1 cellular context compared by ENCODE assay signal in the genomic region with DNA sequence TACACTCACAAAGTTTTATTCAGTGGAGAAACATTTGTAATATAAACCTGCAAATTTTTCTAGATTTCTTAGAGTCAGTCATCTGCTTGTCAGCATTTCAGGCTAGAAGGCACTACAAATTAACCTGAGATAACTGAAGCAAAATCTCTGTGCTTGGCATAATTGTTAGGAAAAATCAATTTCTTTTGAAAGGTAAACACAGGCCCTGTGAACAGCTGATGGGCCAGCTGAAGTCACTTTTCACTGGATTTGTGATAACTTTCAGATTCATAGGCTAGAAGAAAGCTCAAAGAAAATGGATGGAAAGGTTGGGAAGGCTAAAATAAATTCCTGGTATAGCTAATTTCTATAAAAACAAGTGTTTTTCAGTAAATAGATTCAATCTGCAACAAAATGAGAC.
TF ChIP-seq lines count a peak whose summit lies in the region.

No MANE protein-coding gene starts in this region.

TF ChIP-seq in HepG2, 621 proteins besides CTCF, POLR2A, EP300 and RAD21 (continued from another document):
- TF ChIP-seq, protein P1, sequence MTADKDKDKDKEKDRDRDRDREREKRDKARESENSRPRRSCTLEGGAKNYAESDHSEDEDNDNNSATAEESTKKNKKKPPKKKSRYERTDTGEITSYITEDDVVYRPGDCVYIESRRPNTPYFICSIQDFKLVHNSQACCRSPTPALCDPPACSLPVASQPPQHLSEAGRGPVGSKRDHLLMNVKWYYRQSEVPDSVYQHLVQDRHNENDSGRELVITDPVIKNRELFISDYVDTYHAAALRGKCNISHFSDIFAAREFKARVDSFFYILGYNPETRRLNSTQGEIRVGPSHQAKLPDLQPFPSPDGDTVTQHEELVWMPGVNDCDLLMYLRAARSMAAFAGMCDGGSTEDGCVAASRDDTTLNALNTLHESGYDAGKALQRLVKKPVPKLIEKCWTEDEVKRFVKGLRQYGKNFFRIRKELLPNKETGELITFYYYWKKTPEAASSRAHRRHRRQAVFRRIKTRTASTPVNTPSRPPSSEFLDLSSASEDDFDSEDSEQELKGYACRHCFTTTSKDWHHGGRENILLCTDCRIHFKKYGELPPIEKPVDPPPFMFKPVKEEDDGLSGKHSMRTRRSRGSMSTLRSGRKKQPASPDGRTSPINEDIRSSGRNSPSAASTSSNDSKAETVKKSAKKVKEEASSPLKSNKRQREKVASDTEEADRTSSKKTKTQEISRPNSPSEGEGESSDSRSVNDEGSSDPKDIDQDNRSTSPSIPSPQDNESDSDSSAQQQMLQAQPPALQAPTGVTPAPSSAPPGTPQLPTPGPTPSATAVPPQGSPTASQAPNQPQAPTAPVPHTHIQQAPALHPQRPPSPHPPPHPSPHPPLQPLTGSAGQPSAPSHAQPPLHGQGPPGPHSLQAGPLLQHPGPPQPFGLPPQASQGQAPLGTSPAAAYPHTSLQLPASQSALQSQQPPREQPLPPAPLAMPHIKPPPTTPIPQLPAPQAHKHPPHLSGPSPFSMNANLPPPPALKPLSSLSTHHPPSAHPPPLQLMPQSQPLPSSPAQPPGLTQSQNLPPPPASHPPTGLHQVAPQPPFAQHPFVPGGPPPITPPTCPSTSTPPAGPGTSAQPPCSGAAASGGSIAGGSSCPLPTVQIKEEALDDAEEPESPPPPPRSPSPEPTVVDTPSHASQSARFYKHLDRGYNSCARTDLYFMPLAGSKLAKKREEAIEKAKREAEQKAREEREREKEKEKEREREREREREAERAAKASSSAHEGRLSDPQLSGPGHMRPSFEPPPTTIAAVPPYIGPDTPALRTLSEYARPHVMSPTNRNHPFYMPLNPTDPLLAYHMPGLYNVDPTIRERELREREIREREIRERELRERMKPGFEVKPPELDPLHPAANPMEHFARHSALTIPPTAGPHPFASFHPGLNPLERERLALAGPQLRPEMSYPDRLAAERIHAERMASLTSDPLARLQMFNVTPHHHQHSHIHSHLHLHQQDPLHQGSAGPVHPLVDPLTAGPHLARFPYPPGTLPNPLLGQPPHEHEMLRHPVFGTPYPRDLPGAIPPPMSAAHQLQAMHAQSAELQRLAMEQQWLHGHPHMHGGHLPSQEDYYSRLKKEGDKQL (CRISPR knock-in tag; IDR thresholded peaks at IDR 0.05; ENCODE audit: low read depth): no peak
- TF ChIP-seq AGO2 (optimal IDR thresholded peaks at IDR 0.05; ENCODE audit: low read depth, low read length) (no peak), EHMT2 (IDR thresholded peaks at IDR 0.05; ENCODE audit: borderline replicate concordance, low read depth, low read length) (no peak), FOXA3 (CRISPR knock-in tag; IDR thresholded peaks at IDR 0.05) (peak; percentile 83; the same call in 1 of the 2 replicates), ZNF333 (CRISPR knock-in tag; IDR thresholded peaks at IDR 0.05; ENCODE audit: borderline replicate concordance) (no peak), SMARCE1 (IDR thresholded peaks at IDR 0.05; ENCODE audit: borderline replicate concordance) (no peak), NFIC (IDR thresholded peaks at IDR 0.05; ENCODE audit: low read length) (peak; percentile 26; the same call in 1 of the 2 replicates), ZNF652 (CRISPR knock-in tag; IDR thresholded peaks at IDR 0.05; ENCODE audit: borderline replicate concordance, low read depth) (0 out of 2 replicates have a peak, but pooled peaks have one; percentile 13), CBX5 (CRISPR knock-in tag; IDR thresholded peaks at IDR 0.05; ENCODE audit: borderline replicate concordance) (no peak)
- TF ChIP-seq, protein P2, sequence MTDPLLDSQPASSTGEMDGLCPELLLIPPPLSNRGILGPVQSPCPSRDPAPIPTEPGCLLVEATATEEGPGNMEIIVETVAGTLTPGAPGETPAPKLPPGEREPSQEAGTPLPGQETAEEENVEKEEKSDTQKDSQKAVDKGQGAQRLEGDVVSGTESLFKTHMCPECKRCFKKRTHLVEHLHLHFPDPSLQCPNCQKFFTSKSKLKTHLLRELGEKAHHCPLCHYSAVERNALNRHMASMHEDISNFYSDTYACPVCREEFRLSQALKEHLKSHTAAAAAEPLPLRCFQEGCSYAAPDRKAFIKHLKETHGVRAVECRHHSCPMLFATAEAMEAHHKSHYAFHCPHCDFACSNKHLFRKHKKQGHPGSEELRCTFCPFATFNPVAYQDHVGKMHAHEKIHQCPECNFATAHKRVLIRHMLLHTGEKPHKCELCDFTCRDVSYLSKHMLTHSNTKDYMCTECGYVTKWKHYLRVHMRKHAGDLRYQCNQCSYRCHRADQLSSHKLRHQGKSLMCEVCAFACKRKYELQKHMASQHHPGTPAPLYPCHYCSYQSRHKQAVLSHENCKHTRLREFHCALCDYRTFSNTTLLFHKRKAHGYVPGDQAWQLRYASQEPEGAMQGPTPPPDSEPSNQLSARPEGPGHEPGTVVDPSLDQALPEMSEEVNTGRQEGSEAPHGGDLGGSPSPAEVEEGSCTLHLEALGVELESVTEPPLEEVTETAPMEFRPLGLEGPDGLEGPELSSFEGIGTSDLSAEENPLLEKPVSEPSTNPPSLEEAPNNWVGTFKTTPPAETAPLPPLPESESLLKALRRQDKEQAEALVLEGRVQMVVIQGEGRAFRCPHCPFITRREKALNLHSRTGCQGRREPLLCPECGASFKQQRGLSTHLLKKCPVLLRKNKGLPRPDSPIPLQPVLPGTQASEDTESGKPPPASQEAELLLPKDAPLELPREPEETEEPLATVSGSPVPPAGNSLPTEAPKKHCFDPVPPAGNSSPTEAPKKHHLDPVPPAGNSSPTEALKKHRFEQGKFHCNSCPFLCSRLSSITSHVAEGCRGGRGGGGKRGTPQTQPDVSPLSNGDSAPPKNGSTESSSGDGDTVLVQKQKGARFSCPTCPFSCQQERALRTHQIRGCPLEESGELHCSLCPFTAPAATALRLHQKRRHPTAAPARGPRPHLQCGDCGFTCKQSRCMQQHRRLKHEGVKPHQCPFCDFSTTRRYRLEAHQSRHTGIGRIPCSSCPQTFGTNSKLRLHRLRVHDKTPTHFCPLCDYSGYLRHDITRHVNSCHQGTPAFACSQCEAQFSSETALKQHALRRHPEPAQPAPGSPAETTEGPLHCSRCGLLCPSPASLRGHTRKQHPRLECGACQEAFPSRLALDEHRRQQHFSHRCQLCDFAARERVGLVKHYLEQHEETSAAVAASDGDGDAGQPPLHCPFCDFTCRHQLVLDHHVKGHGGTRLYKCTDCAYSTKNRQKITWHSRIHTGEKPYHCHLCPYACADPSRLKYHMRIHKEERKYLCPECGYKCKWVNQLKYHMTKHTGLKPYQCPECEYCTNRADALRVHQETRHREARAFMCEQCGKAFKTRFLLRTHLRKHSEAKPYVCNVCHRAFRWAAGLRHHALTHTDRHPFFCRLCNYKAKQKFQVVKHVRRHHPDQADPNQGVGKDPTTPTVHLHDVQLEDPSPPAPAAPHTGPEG (CRISPR knock-in tag; IDR thresholded peaks at IDR 0.05): no peak
- TF ChIP-seq, protein P3, sequence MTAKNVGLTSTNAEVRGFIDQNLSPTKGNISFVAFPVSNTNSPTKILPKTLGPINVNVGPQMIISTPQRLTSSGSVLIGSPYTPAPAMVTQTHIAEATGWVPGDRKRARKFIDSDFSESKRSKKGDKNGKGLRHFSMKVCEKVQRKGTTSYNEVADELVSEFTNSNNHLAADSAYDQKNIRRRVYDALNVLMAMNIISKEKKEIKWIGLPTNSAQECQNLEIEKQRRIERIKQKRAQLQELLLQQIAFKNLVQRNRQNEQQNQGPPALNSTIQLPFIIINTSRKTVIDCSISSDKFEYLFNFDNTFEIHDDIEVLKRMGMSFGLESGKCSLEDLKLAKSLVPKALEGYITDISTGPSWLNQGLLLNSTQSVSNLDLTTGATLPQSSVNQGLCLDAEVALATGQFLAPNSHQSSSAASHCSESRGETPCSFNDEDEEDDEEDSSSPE (CRISPR knock-in tag; IDR thresholded peaks at IDR 0.05): no peak
- TF ChIP-seq, protein P4, sequence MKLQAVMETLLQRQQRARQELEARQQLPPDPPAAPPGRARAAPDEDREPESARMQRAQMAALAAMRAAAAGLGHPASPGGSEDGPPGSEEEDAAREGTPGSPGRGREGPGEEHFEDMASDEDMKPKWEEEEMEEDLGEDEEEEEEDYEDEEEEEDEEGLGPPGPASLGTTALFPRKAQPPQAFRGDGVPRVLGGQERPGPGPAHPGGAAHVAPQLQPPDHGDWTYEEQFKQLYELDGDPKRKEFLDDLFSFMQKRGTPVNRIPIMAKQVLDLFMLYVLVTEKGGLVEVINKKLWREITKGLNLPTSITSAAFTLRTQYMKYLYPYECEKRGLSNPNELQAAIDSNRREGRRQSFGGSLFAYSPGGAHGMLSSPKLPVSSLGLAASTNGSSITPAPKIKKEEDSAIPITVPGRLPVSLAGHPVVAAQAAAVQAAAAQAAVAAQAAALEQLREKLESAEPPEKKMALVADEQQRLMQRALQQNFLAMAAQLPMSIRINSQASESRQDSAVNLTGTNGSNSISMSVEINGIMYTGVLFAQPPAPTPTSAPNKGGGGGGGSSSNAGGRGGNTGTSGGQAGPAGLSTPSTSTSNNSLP (IDR thresholded peaks at IDR 0.05; ENCODE audit: low read depth, low read length): peak; percentile 39; the same call in 1 of the 2 replicates
- TF ChIP-seq, protein P5, sequence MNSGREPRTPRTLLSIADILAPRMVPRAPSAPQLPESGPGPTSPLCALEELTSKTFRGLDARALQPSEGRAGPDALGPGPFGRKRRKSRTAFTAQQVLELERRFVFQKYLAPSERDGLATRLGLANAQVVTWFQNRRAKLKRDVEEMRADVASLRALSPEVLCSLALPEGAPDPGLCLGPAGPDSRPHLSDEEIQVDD (CRISPR knock-in tag; IDR thresholded peaks at IDR 0.05; ENCODE audit: borderline replicate concordance): no peak
- TF ChIP-seq, protein P6, sequence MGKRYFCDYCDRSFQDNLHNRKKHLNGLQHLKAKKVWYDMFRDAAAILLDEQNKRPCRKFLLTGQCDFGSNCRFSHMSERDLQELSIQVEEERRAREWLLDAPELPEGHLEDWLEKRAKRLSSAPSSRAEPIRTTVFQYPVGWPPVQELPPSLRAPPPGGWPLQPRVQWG (CRISPR knock-in tag; IDR thresholded peaks at IDR 0.05; ENCODE audit: borderline replicate concordance, low read depth): no peak
